1 cellular context compared by ENCODE assay signal in genomic region chr2:109482371-109482841, GRCh38.
TF ChIP-seq lines count a peak whose summit lies in the region.

No MANE protein-coding gene starts in this region.

TF ChIP-seq in GM23338, 12 proteins besides CTCF, POLR2A, EP300 and RAD21 (continued from another document):
- TF ChIP-seq, protein P1, sequence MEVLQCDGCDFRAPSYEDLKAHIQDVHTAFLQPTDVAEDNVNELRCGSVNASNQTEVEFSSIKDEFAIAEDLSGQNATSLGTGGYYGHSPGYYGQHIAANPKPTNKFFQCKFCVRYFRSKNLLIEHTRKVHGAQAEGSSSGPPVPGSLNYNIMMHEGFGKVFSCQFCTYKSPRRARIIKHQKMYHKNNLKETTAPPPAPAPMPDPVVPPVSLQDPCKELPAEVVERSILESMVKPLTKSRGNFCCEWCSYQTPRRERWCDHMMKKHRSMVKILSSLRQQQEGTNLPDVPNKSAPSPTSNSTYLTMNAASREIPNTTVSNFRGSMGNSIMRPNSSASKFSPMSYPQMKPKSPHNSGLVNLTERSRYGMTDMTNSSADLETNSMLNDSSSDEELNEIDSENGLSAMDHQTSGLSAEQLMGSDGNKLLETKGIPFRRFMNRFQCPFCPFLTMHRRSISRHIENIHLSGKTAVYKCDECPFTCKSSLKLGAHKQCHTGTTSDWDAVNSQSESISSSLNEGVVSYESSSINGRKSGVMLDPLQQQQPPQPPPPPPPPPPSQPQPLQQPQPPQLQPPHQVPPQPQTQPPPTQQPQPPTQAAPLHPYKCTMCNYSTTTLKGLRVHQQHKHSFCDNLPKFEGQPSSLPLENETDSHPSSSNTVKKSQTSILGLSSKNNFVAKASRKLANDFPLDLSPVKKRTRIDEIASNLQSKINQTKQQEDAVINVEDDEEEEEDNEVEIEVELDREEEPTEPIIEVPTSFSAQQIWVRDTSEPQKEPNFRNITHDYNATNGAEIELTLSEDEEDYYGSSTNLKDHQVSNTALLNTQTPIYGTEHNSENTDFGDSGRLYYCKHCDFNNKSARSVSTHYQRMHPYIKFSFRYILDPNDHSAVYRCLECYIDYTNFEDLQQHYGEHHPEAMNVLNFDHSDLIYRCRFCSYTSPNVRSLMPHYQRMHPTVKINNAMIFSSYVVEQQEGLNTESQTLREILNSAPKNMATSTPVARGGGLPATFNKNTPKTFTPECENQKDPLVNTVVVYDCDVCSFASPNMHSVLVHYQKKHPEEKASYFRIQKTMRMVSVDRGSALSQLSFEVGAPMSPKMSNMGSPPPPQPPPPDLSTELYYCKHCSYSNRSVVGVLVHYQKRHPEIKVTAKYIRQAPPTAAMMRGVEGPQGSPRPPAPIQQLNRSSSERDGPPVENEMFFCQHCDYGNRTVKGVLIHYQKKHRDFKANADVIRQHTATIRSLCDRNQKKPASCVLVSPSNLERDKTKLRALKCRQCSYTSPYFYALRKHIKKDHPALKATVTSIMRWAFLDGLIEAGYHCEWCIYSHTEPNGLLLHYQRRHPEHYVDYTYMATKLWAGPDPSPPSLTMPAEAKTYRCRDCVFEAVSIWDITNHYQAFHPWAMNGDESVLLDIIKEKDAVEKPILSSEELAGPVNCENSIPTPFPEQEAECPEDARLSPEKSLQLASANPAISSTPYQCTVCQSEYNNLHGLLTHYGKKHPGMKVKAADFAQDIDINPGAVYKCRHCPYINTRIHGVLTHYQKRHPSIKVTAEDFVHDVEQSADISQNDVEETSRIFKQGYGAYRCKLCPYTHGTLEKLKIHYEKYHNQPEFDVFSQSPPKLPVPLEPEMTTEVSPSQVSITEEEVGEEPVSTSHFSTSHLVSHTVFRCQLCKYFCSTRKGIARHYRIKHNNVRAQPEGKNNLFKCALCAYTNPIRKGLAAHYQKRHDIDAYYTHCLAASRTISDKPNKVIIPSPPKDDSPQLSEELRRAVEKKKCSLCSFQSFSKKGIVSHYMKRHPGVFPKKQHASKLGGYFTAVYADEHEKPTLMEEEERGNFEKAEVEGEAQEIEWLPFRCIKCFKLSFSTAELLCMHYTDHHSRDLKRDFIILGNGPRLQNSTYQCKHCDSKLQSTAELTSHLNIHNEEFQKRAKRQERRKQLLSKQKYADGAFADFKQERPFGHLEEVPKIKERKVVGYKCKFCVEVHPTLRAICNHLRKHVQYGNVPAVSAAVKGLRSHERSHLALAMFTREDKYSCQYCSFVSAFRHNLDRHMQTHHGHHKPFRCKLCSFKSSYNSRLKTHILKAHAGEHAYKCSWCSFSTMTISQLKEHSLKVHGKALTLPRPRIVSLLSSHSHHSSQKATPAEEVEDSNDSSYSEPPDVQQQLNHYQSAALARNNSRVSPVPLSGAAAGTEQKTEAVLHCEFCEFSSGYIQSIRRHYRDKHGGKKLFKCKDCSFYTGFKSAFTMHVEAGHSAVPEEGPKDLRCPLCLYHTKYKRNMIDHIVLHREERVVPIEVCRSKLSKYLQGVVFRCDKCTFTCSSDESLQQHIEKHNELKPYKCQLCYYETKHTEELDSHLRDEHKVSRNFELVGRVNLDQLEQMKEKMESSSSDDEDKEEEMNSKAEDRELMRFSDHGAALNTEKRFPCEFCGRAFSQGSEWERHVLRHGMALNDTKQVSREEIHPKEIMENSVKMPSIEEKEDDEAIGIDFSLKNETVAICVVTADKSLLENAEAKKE (CRISPR knock-in tag; IDR thresholded peaks at IDR 0.05): no peak
